25 cellular contexts compared by ENCODE assay signal in genomic region chr2:232484628-232485332, GRCh38. TPM values are rescaled to one million over a fixed set of nuclear protein-coding genes. Genes with fewer than 3 reads are reported as not detected.
DNase-seq lines count a peak whose midpoint lies in the region; ATAC-seq and TF ChIP-seq lines count a peak whose summit lies in the region.
"Had no signal": no experiment of that assay in that cellular context is flagged by ENCODE, and none has a peak within 500 bp of the region (broad histone marks: within the 10 kb centered on the region; RNA-seq: fewer than 3 reads in every experiment).

No MANE protein-coding gene starts in this region.

- H3K27me3 Mint-ChIP-seq in activated naive CD8-positive, alpha-beta T cell treated with anti-CD3 and anti-CD28 coated beads, Interleukin-2, amount 10 ng/mL, durations not matched to agents 7 days and 5 days, result peaks cover 43% of the 10 kb centered on the region
- peaks cover 33% of the 10 kb centered on the region for H3K27me3 Mint-ChIP-seq in activated naive CD8-positive, alpha-beta T cell treated with anti-CD3 and anti-CD28 coated beads, Interleukin-2, amount 50 U/mL, for 24 hours
- peaks cover 63% of the 10 kb centered on the region for H3K27me3 Mint-ChIP-seq in WTC11 (ENCODE audit: low read depth)

- CTCF ChIA-PET in WTC11 (lab: Charles Lee), result interaction anchor here (0.8 to 1.6 kb wide), 3 partner anchors 20 to 39 kb away, joined by 3 to 10 read pairs (median 4); no protein-coding TSS in a partner anchor

- no peak overlapping the region for H3K27ac ChIP-seq in iPS-20b (ENCODE audit: low read length)
- no peak overlapping the region for H3K27ac ChIP-seq in spleen
- H3K27ac ChIP-seq: hepatocyte, SJSA1, thoracic aorta had no signal

- 76 to 87% (median 79%) methylated on average over 8 to 12 of the region's 12 CpGs for WGBS in spleen, 5 donors

- POLR2A ChIA-PET in activated naive CD8-positive, alpha-beta T cell treated with anti-CD3 and anti-CD28 coated beads, Interleukin-2, amount 10 ng/mL, durations not matched to agents 7 days and 5 days (lab: Charles Lee), result no interaction called here
- POLR2A ChIA-PET in WTC11 (lab: Charles Lee), result interaction anchor here (1.4 kb wide), 1 partner anchor 12 kb away, joined by 3 read pairs; no protein-coding TSS in a partner anchor

- TF ChIP-seq CTCF in WTC11 (IDR thresholded peaks at IDR 0.05) (no peak), spleen (IDR thresholded peaks at IDR 0.05 in 8 of 11, conservative IDR thresholded peaks at IDR 0.05 in 3 of 11) (no peak)

- no peaks in the 10 kb centered on the region for H3K4me1 Mint-ChIP-seq in activated naive CD8-positive, alpha-beta T cell treated with anti-CD3 and anti-CD28 coated beads, Interleukin-2, amount 10 ng/mL, durations not matched to agents 7 days and 5 days
- H3K4me1 Mint-ChIP-seq in activated naive CD8-positive, alpha-beta T cell treated with anti-CD3 and anti-CD28 coated beads, Interleukin-2, amount 50 U/mL, for 24 hours, result peaks cover 6% of the 10 kb centered on the region
- peaks cover 18% of the 10 kb centered on the region for H3K4me1 Mint-ChIP-seq in WTC11

- H3K4me3 ChIP-seq in iPS-20b (ENCODE audit: low read length) (0 out of 2 replicates have a peak overlapping the region, but pooled peaks have one; percentile 59), spleen (peak overlapping the region in 1 of 8 donors; percentile 22)
- H3K4me3 ChIP-seq: hepatocyte, SJSA1, thoracic aorta had no signal

- H3K27ac Mint-ChIP-seq in activated naive CD8-positive, alpha-beta T cell treated with anti-CD3 and anti-CD28 coated beads, Interleukin-2, amount 10 ng/mL, durations not matched to agents 7 days and 5 days, result no peak overlapping the region
- no peak overlapping the region for H3K27ac Mint-ChIP-seq in activated naive CD8-positive, alpha-beta T cell treated with anti-CD3 and anti-CD28 coated beads, Interleukin-2, amount 50 U/mL, for 24 hours
- no peak overlapping the region for H3K27ac Mint-ChIP-seq in WTC11
- H3K27ac Mint-ChIP-seq: activated CD4-positive, alpha-beta T cell treated with anti-CD3 and anti-CD28 coated beads for 36 hours; CD4-positive, alpha-beta memory T cell had no signal

- H3K36me3 Mint-ChIP-seq in activated naive CD8-positive, alpha-beta T cell treated with anti-CD3 and anti-CD28 coated beads, Interleukin-2, amount 10 ng/mL, durations not matched to agents 7 days and 5 days, result no peaks in the 10 kb centered on the region
- no peaks in the 10 kb centered on the region for H3K36me3 Mint-ChIP-seq in activated naive CD8-positive, alpha-beta T cell treated with anti-CD3 and anti-CD28 coated beads, Interleukin-2, amount 50 U/mL, for 24 hours (ENCODE audit: low read depth)
- H3K36me3 Mint-ChIP-seq in WTC11, result no peaks in the 10 kb centered on the region
- H3K36me3 Mint-ChIP-seq: CD4-positive, alpha-beta memory T cell; naive thymus-derived CD4-positive, alpha-beta T cell had no signal

- no peaks in the 10 kb centered on the region for H3K9me3 Mint-ChIP-seq in activated naive CD8-positive, alpha-beta T cell treated with anti-CD3 and anti-CD28 coated beads, Interleukin-2, amount 10 ng/mL, durations not matched to agents 7 days and 5 days
- H3K9me3 Mint-ChIP-seq in activated naive CD8-positive, alpha-beta T cell treated with anti-CD3 and anti-CD28 coated beads, Interleukin-2, amount 50 U/mL, for 24 hours, result no peaks in the 10 kb centered on the region
- H3K9me3 Mint-ChIP-seq in WTC11, result no peaks in the 10 kb centered on the region
- H3K9me3 Mint-ChIP-seq: CD4-positive, alpha-beta memory T cell; naive thymus-derived CD4-positive, alpha-beta T cell had no signal

- H3K4me1 ChIP-seq in iPS-20b (ENCODE audit: insufficient read depth, low read length) (peaks cover 5% of the 10 kb centered on the region; the same call in 1 of the 2 replicates), spleen (peaks cover 9 to 34% (median 25%) of the 10 kb centered on the region in 6 donors)

- intact Hi-C loops in spleen (cut with DNase I; ENCODE audit: low total_unique reads), result no loop called here

- no peak for ATAC-seq in activated naive CD8-positive, alpha-beta T cell treated with anti-CD3 and anti-CD28 coated beads, Interleukin-2, amount 10 ng/mL, durations not matched to agents 7 days and 5 days (ENCODE audit: low read depth)
- ATAC-seq in activated naive CD8-positive, alpha-beta T cell treated with anti-CD3 and anti-CD28 coated beads, Interleukin-2, amount 50 U/mL, for 24 hours, result no peak
- ATAC-seq in WTC11, result no peak
- ATAC-seq in GM21576 (IDR thresholded peaks at IDR 0.05; ENCODE audit: unreplicated experiment), result no peak
- ATAC-seq: activated CD4-positive, alpha-beta T cell treated with anti-CD3 and anti-CD28 coated beads for 36 hours; naive thymus-derived CD4-positive, alpha-beta T cell had no signal

- H3K4me3 Mint-ChIP-seq in activated naive CD8-positive, alpha-beta T cell treated with anti-CD3 and anti-CD28 coated beads, Interleukin-2, amount 10 ng/mL, durations not matched to agents 7 days and 5 days, result no peak overlapping the region
- H3K4me3 Mint-ChIP-seq in activated naive CD8-positive, alpha-beta T cell treated with anti-CD3 and anti-CD28 coated beads, Interleukin-2, amount 50 U/mL, for 24 hours, result no peak overlapping the region
- H3K4me3 Mint-ChIP-seq in WTC11, result peak overlapping the region; percentile 59
- H3K4me3 Mint-ChIP-seq: activated CD4-positive, alpha-beta T cell treated with anti-CD3 and anti-CD28 coated beads for 36 hours had no signal

- no peak for TF ChIP-seq POLR2A in spleen (IDR thresholded peaks at IDR 0.05)

- H3K27me3 ChIP-seq in iPS-20b (ENCODE audit: insufficient read depth, low read length) (peaks cover 76% of the 10 kb centered on the region), spleen (replicated peaks in 1 of 7) (peaks cover 0 to 99% (median 56%) of the 10 kb centered on the region in 7 donors)

- H3K9me3 ChIP-seq in iPS-20b (ENCODE audit: insufficient read depth, low read depth, low read length), result no peaks in the 10 kb centered on the region
- no peaks in the 10 kb centered on the region for H3K9me3 ChIP-seq in spleen
- H3K9me3 ChIP-seq: SJSA1, thoracic aorta had no signal

- DNase-seq in activated naive CD8-positive, alpha-beta T cell treated with anti-CD3 and anti-CD28 coated beads, Interleukin-2, amount 10 ng/mL, durations not matched to agents 7 days and 5 days, result peak; percentile 25
- no peak for DNase-seq in activated naive CD8-positive, alpha-beta T cell treated with anti-CD3 and anti-CD28 coated beads, Interleukin-2, amount 50 U/mL, for 24 hours
- DNase-seq in WTC11 (ENCODE audit: low spot score) (no peak), spleen (peak; percentile 55), DMS 273 (lab: John Stamatoyannopoulos, UW; ENCODE audit: unreplicated experiment) (no peak), NCI-H187 treated with DMSO at 0.1 percent for 48 hours (lab: John Stamatoyannopoulos, UW) (no peak)
- DNase-seq: activated CD4-positive, alpha-beta T cell treated with anti-CD3 and anti-CD28 coated beads for 36 hours; CD4-positive, alpha-beta memory T cell; dermis blood vessel endothelial cell; DMS79; kidney glomerular epithelial cell; mesenchymal stem cell; naive thymus-derived CD4-positive, alpha-beta T cell; NCI-H1417 treated with DMSO at 0.1 percent for 48 hours; NCI-H2171 treated with DMSO at 0.1 percent for 48 hours; OCI-M1; stimulated activated CD4-positive, alpha-beta T cell treated with anti-CD3 and anti-CD28 coated beads, Interleukin-12 subunit alpha, Interleukin-12 subunit beta, amount 100 ng/mL, for 4 hours; T-helper 9 cell had no signal

- H3K9ac ChIP-seq in iPS-20b (ENCODE audit: low read depth, low read length), result no peak overlapping the region

- H3K36me3 ChIP-seq in iPS-20b (ENCODE audit: insufficient read depth, low read depth, low read length), result no peaks in the 10 kb centered on the region
- H3K36me3 ChIP-seq in spleen, result no peaks in the 10 kb centered on the region
- H3K36me3 ChIP-seq: SJSA1, thoracic aorta had no signal

TF ChIP-seq in WTC11, 78 proteins besides CTCF, POLR2A, EP300 and RAD21:
- no peak for TF ChIP-seq IRF1 (CRISPR knock-in tag; IDR thresholded peaks at IDR 0.05)
- TF ChIP-seq GABPB1 (CRISPR knock-in tag; IDR thresholded peaks at IDR 0.05), result no peak
- no peak for TF ChIP-seq ZNF416 (CRISPR knock-in tag; IDR thresholded peaks at IDR 0.05)
- no peak for TF ChIP-seq TP53 (CRISPR knock-in tag; IDR thresholded peaks at IDR 0.05)

RNA-seq across cellular contexts. Expression of gene ECEL1, which starts 2.9 kb away (rescaled TPM):
- total RNA-seq in activated naive CD8-positive, alpha-beta T cell treated with anti-CD3 and anti-CD28 coated beads, Interleukin-2, amount 10 ng/mL, durations not matched to agents 7 days and 5 days, result not detected
- total RNA-seq in WTC11 (2021) (21.4 to 23.3 TPM (median 21.9 TPM) in 3 replicates), spleen (10 to 100 TPM in 2 of 7 donors, under 1 TPM in 3, not detected in 2; 0.17 to 23.1 (median 0.34) TPM)
- 1 to 10 TPM in 1 of 3 donors, under 1 TPM in 2; 0.10 to 1.6 (median 0.30) TPM for polyA plus RNA-seq in spleen
- total RNA-seq: CD4-positive, alpha-beta memory T cell; dermis blood vessel endothelial cell; fibroblast of villous mesenchyme; M059J; naive thymus-derived CD4-positive, alpha-beta T cell; SJSA1 had no signal
- polyA plus RNA-seq: CD4-positive, alpha-beta memory T cell; naive thymus-derived CD4-positive, alpha-beta T cell had no signal

RNA-seq across cellular contexts. Expression of gene ALPI, which starts 28.8 kb away (rescaled TPM):
- not detected for total RNA-seq in activated naive CD8-positive, alpha-beta T cell treated with anti-CD3 and anti-CD28 coated beads, Interleukin-2, amount 10 ng/mL, durations not matched to agents 7 days and 5 days
- not detected in 3 replicates for total RNA-seq in WTC11 (2021)
- total RNA-seq in spleen, result not detected
- not detected for polyA plus RNA-seq in spleen
- total RNA-seq: activated CD4-positive, alpha-beta T cell treated with anti-CD3 and anti-CD28 coated beads for 36 hours; CD4-positive, alpha-beta memory T cell; dermis blood vessel endothelial cell; fibroblast of villous mesenchyme; M059J; naive thymus-derived CD4-positive, alpha-beta T cell; SJSA1; thoracic aorta had no signal
- polyA plus RNA-seq: CD4-positive, alpha-beta memory T cell; naive thymus-derived CD4-positive, alpha-beta T cell had no signal

RNA-seq across cellular contexts. Expression of gene PRSS56, which starts 35.4 kb away (rescaled TPM):
- not detected for total RNA-seq in activated naive CD8-positive, alpha-beta T cell treated with anti-CD3 and anti-CD28 coated beads, Interleukin-2, amount 10 ng/mL, durations not matched to agents 7 days and 5 days
- total RNA-seq in WTC11 (2021), result not detected in 3 replicates
- under 1 TPM in 1 of 7 donors, not detected in 6; 0.13 TPM for total RNA-seq in spleen
- under 1 TPM in 1 of 3 donors, not detected in 2; 0.04 TPM for polyA plus RNA-seq in spleen
- total RNA-seq: activated CD4-positive, alpha-beta T cell treated with anti-CD3 and anti-CD28 coated beads for 36 hours; CD4-positive, alpha-beta memory T cell; dermis blood vessel endothelial cell; fibroblast of villous mesenchyme; hepatocyte; M059J; naive thymus-derived CD4-positive, alpha-beta T cell; SJSA1; thoracic aorta had no signal
- polyA plus RNA-seq: CD4-positive, alpha-beta memory T cell; hepatocyte; naive thymus-derived CD4-positive, alpha-beta T cell had no signal

RNA-seq across cellular contexts. Expression of gene CHRND, which starts 41.2 kb away (rescaled TPM):
- not detected for total RNA-seq in activated naive CD8-positive, alpha-beta T cell treated with anti-CD3 and anti-CD28 coated beads, Interleukin-2, amount 10 ng/mL, durations not matched to agents 7 days and 5 days
- 0.07 to 0.11 TPM in 2 of 3 replicates, not detected in the other for total RNA-seq in WTC11 (2021)
- total RNA-seq in spleen, result under 1 TPM in 1 of 7 donors, not detected in 6; 0.32 TPM
- not detected for polyA plus RNA-seq in spleen
- total RNA-seq: activated CD4-positive, alpha-beta T cell treated with anti-CD3 and anti-CD28 coated beads for 36 hours; CD4-positive, alpha-beta memory T cell; dermis blood vessel endothelial cell; fibroblast of villous mesenchyme; hepatocyte; M059J; naive thymus-derived CD4-positive, alpha-beta T cell; SJSA1; thoracic aorta had no signal
- polyA plus RNA-seq: CD4-positive, alpha-beta memory T cell; hepatocyte had no signal

RNA-seq across cellular contexts. Expression of gene CHRNG, which starts 54.7 kb away (rescaled TPM):
- not detected for total RNA-seq in activated naive CD8-positive, alpha-beta T cell treated with anti-CD3 and anti-CD28 coated beads, Interleukin-2, amount 10 ng/mL, durations not matched to agents 7 days and 5 days
- total RNA-seq in WTC11 (2021) (0.20 TPM in 1 of 3 replicates, not detected in the others), spleen (not detected)
- polyA plus RNA-seq in spleen, result under 1 TPM in 1 of 3 donors, not detected in 2; 0.06 TPM
- total RNA-seq: activated CD4-positive, alpha-beta T cell treated with anti-CD3 and anti-CD28 coated beads for 36 hours; CD4-positive, alpha-beta memory T cell; dermis blood vessel endothelial cell; fibroblast of villous mesenchyme; hepatocyte; M059J; naive thymus-derived CD4-positive, alpha-beta T cell; SJSA1; thoracic aorta had no signal
- polyA plus RNA-seq: CD4-positive, alpha-beta memory T cell; hepatocyte had no signal

Comparison
In these comparisons a context has a peak if more than half of its experiments do, and no peak if none do; other contexts are left out.
1. DNase-seq: peak in activated naive CD8-positive, alpha-beta T cell treated with anti-CD3 and anti-CD28 coated beads, Interleukin-2, amount 10 ng/mL, durations not matched to agents 7 days and 5 days (single experiment) and spleen (single experiment); none in activated naive CD8-positive, alpha-beta T cell treated with anti-CD3 and anti-CD28 coated beads, Interleukin-2, amount 50 U/mL, for 24 hours (single experiment), WTC11 (single experiment), DMS 273 (single experiment) and NCI-H187 treated with DMSO at 0.1 percent for 48 hours (single experiment).